Comparison of ENCODE assay signal across 1 cellular context in genomic region chr11:71568707-71569349, GRCh38.
TF ChIP-seq lines count a peak whose summit lies in the region.

No MANE protein-coding gene starts in this region.

TF ChIP-seq in SK-N-SH, 30 proteins besides CTCF, POLR2A, EP300 and RAD21 (continued from another document):
- TF ChIP-seq SIN3A (IDR thresholded peaks at IDR 0.05; ENCODE audit: borderline replicate concordance, low read depth, low read length) = no peak
- no peak for TF ChIP-seq POLR2AphosphoS5 (IDR thresholded peaks at IDR 0.05; ENCODE audit: low read depth, low read length)
- TF ChIP-seq PBX3 (IDR thresholded peaks at IDR 0.05) = no peak
TF ChIP-seq in SK-N-SH: peak in this region for 0.
